Comparison of ENCODE assay signal across 1 cellular context in the genomic region with DNA sequence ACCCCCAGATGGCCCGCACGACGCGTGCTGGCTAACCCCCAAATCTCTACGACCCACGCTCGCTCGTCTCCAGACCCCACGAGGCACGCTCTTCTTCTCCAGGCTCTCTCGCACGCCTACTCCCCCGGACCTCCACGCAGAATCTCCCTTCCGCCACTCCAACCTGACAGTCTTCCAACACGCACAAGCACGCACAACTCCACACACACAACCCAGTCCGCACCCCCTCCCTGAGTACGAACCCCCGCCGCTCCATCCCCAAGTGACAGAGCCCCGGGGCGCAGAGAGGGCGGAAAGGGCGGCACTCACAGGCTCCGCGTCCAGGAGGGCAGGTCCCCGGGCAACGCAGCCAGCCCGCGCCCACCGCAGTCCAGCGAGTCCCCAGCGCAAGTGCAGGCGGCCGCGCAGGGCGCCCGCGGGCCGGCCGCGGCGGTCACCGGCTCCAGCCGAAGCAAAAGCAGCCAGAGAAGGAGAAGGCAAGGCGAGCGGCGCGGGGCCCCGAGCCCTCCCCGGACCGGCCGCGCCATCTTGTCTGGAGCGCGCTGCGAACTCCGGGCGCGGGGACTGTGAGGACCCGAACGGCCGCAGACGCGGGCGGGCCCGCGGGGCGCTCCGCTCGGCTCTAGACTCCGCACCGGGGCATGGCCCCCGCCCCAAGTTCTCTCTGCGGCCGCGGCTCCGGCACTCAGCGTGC.
TF ChIP-seq lines count a peak whose summit lies in the region.

No MANE protein-coding gene starts in this region.

TF ChIP-seq in H1, 55 proteins besides CTCF, POLR2A, EP300 and RAD21:
- TF ChIP-seq EGR1 (IDR thresholded peaks at IDR 0.05; ENCODE audit: borderline replicate concordance, low read depth, low read length) (no peak), SIX5 (IDR thresholded peaks at IDR 0.05; ENCODE audit: low read depth, low read length) (no peak), CBX8 (IDR thresholded peaks at IDR 0.05; ENCODE audit: borderline replicate concordance, low read depth, low read length) (no peak), CTBP2 (IDR thresholded peaks at IDR 0.05; ENCODE audit: borderline replicate concordance, insufficient read depth, insufficient read length, low read length) (no peak), RBBP5 (IDR thresholded peaks at IDR 0.05; ENCODE audit: borderline replicate concordance, low read depth, low read length) (0 out of 2 replicates have a peak, but pooled peaks have one; percentile 12), NANOG (IDR thresholded peaks at IDR 0.05; ENCODE audit: insufficient read depth, low read depth, low read length, poor library complexity, severe bottlenecking) (no peak), YY1 (IDR thresholded peaks at IDR 0.05; ENCODE audit: low read depth, low read length) (peak; percentile 41; the same call in 1 of the 2 replicates), TCF12 (IDR thresholded peaks at IDR 0.05; ENCODE audit: low read depth, low read length) (no peak), SIN3A (conservative IDR thresholded peaks at IDR 0.05 in 1 of 2, IDR thresholded peaks at IDR 0.05 in 1 of 2; ENCODE audit: low read depth in 1 of 2, low read length in 2 of 2) (peak in 1 of 2 experiments; percentile 74; a peak in 2 of 4 replicates), TEAD4 (IDR thresholded peaks at IDR 0.05; ENCODE audit: low read depth, low read length) (no peak), BACH1 (IDR thresholded peaks at IDR 0.05; ENCODE audit: low read length) (no peak), JUND (IDR thresholded peaks at IDR 0.05; ENCODE audit: low read length) (no peak), SAP30 (IDR thresholded peaks at IDR 0.05; ENCODE audit: insufficient read depth, insufficient replicate concordance, low read length) (peak; percentile 50), ZNF274 (IDR thresholded peaks at IDR 0.05; ENCODE audit: borderline replicate concordance, extremely low read depth, low read length) (no peak), RNF2 (IDR thresholded peaks at IDR 0.05; ENCODE audit: borderline replicate concordance, low read depth, low read length, missing control alignments, poor library complexity, severe bottlenecking) (no peak), SP1 (IDR thresholded peaks at IDR 0.05; ENCODE audit: low read depth, low read length) (no peak), SP4 (IDR thresholded peaks at IDR 0.05; ENCODE audit: low read length) (no peak), KDM5A (IDR thresholded peaks at IDR 0.05; ENCODE audit: low read length) (no peak), GTF2F1 (IDR thresholded peaks at IDR 0.05; ENCODE audit: borderline replicate concordance, low read depth, low read length) (no peak), KDM4A (IDR thresholded peaks at IDR 0.05; ENCODE audit: low read depth, low read length, severe bottlenecking) (peak; percentile 38), TBP (IDR thresholded peaks at IDR 0.05; ENCODE audit: low read depth, low read length) (no peak)
- TF ChIP-seq, protein P1, sequence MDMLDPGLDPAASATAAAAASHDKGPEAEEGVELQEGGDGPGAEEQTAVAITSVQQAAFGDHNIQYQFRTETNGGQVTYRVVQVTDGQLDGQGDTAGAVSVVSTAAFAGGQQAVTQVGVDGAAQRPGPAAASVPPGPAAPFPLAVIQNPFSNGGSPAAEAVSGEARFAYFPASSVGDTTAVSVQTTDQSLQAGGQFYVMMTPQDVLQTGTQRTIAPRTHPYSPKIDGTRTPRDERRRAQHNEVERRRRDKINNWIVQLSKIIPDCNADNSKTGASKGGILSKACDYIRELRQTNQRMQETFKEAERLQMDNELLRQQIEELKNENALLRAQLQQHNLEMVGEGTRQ (IDR thresholded peaks at IDR 0.05; ENCODE audit: low read length) = no peak
